ENCODE assay signal across 15 cellular contexts in genomic region chr5:57185301-57185700, GRCh38. TPM values are rescaled to one million over a fixed set of nuclear protein-coding genes. Genes with fewer than 3 reads are reported as not detected.
DNase-seq lines count a peak whose midpoint lies in the region; ATAC-seq and TF ChIP-seq lines count a peak whose summit lies in the region.
"Had no signal": no experiment of that assay in that cellular context is flagged by ENCODE, and none has a peak within 500 bp of the region (broad histone marks: within the 10 kb centered on the region; RNA-seq: fewer than 3 reads in every experiment).

No MANE protein-coding gene starts in this region.

- DNase-seq in stimulated activated naive CD8-positive, alpha-beta T cell treated with anti-CD3 and anti-CD28 coated beads, Interleukin-15, amount 100 ng/mL, for 72 hours = no peak
- no peak for DNase-seq in stimulated activated naive CD8-positive, alpha-beta T cell treated with anti-CD3 and anti-CD28 coated beads, Interleukin-15, Interleukin-2, amounts not matched to agents 100 U/mL and 50 U/mL, for 24 hours
- no peak for DNase-seq in WTC11 (ENCODE audit: low spot score)
- no peak for DNase-seq in memory B cell (ENCODE audit: low spot score in 2 of 2)
- DNase-seq in body of pancreas = no peak
- DNase-seq in HAP-1 (ENCODE audit: low spot score in 2 of 2) = no peak
- no peak for DNase-seq in activated gamma-delta T cell treated with Interleukin-2 at 50 U/mL for 16 hours
- DNase-seq: activated effector memory CD4-positive, alpha-beta T cell treated with anti-CD3 and anti-CD28 coated beads, Interleukin-2, amount 50 U/mL, for 16 hours; foreskin melanocyte; NCI-H1930; NCI-H526; stimulated activated CD4-positive, alpha-beta T cell treated with anti-CD3 and anti-CD28 coated beads, Interleukin-4, amount 100 ng/mL, for 4 hours had no signal

- no peaks in the 10 kb centered on the region for H3K9me3 ChIP-seq in body of pancreas
- H3K9me3 ChIP-seq in HAP-1 = no peaks in the 10 kb centered on the region
- H3K9me3 ChIP-seq: breast epithelium had no signal

- H3K36me3 ChIP-seq in body of pancreas (replicated peaks in 1 of 2; ENCODE audit: insufficient read depth in 1 of 2, low read depth in 2 of 2) = no peaks in the 10 kb centered on the region
- H3K36me3 ChIP-seq in HAP-1 (replicated peaks) = peaks cover 27% of the 10 kb centered on the region
- H3K36me3 ChIP-seq: breast epithelium had no signal

- intact Hi-C loops in body of pancreas (cut with DNase I) = no loop called here

- peaks cover 85% of the 10 kb centered on the region for H3K4me1 Mint-ChIP-seq in stimulated activated naive CD8-positive, alpha-beta T cell treated with anti-CD3 and anti-CD28 coated beads, Interleukin-15, amount 100 ng/mL, for 72 hours
- H3K4me1 Mint-ChIP-seq in WTC11 = peaks cover 67% of the 10 kb centered on the region
- H3K4me1 Mint-ChIP-seq in memory B cell = peaks cover 53% of the 10 kb centered on the region

- no peaks in the 10 kb centered on the region for H3K27me3 ChIP-seq in body of pancreas
- H3K27me3 ChIP-seq in HAP-1 (ENCODE audit: low read depth) = no peaks in the 10 kb centered on the region
- H3K27me3 ChIP-seq: breast epithelium had no signal

- CTCF ChIA-PET in WTC11 (lab: Charles Lee) = interaction anchor here (0.6 kb wide), 1 partner anchor 253 kb away, joined by 3 read pairs; no protein-coding TSS in a partner anchor

- in situ Hi-C loops in HAP-1 (cut with MboI; ENCODE audit: low sequenced_read_pairs) = no loop called here

- no peak for TF ChIP-seq POLR2A in body of pancreas (IDR thresholded peaks at IDR 0.05)

- peaks cover 75% of the 10 kb centered on the region for H3K4me1 ChIP-seq in body of pancreas
- H3K4me1 ChIP-seq in HAP-1 = peaks cover 47% of the 10 kb centered on the region
- H3K4me1 ChIP-seq: breast epithelium had no signal

- H3K27ac Mint-ChIP-seq in stimulated activated naive CD8-positive, alpha-beta T cell treated with anti-CD3 and anti-CD28 coated beads, Interleukin-15, amount 100 ng/mL, for 72 hours = no peak overlapping the region
- H3K27ac Mint-ChIP-seq in WTC11 (peak overlapping the region; percentile 34), memory B cell (no peak overlapping the region)

- TF ChIP-seq CTCF in WTC11 (IDR thresholded peaks at IDR 0.05) = no peak
- TF ChIP-seq CTCF in body of pancreas (IDR thresholded peaks at IDR 0.05) = no peak

- peaks cover 11% of the 10 kb centered on the region for H3K36me3 Mint-ChIP-seq in WTC11
- peaks cover 18% of the 10 kb centered on the region for H3K36me3 Mint-ChIP-seq in memory B cell

- H3K4me3 ChIP-seq in body of pancreas (no peak overlapping the region), HAP-1 (no peak overlapping the region)
- H3K4me3 ChIP-seq: lung had no signal

- peak overlapping the region in 2 of 4 donors; percentile 41 to 70 for H3K27ac ChIP-seq in body of pancreas
- H3K27ac ChIP-seq: breast epithelium had no signal

- ATAC-seq in stimulated activated naive CD8-positive, alpha-beta T cell treated with anti-CD3 and anti-CD28 coated beads, Interleukin-15, amount 100 ng/mL, for 72 hours = no peak
- ATAC-seq in stimulated activated naive CD8-positive, alpha-beta T cell treated with anti-CD3 and anti-CD28 coated beads, Interleukin-15, Interleukin-2, amounts not matched to agents 100 U/mL and 50 U/mL, for 24 hours = no peak
- ATAC-seq in WTC11 = no peak
- no peak for ATAC-seq in memory B cell (ENCODE audit: low read depth)
- no peak for ATAC-seq in body of pancreas
- ATAC-seq in GM19023 (IDR thresholded peaks at IDR 0.05; ENCODE audit: unreplicated experiment) = no peak

- H3K9me3 Mint-ChIP-seq in stimulated activated naive CD8-positive, alpha-beta T cell treated with anti-CD3 and anti-CD28 coated beads, Interleukin-15, amount 100 ng/mL, for 72 hours = peaks cover 0 to 5% of the 10 kb centered on the region in 2 donors
- H3K9me3 Mint-ChIP-seq in WTC11 (no peaks in the 10 kb centered on the region), memory B cell (no peaks in the 10 kb centered on the region)

- 24 to 36% methylated on average over 9 of the region's 9 CpGs for WGBS in body of pancreas, 2 donors

- no peaks in the 10 kb centered on the region for H3K27me3 Mint-ChIP-seq in stimulated activated naive CD8-positive, alpha-beta T cell treated with anti-CD3 and anti-CD28 coated beads, Interleukin-15, amount 100 ng/mL, for 72 hours
- H3K27me3 Mint-ChIP-seq in WTC11 (ENCODE audit: low read depth) (no peaks in the 10 kb centered on the region), memory B cell (no peaks in the 10 kb centered on the region)

- peak overlapping the region; percentile 3 to 44 for H3K4me3 Mint-ChIP-seq in stimulated activated naive CD8-positive, alpha-beta T cell treated with anti-CD3 and anti-CD28 coated beads, Interleukin-15, amount 100 ng/mL, for 72 hours
- peak overlapping the region; percentile 18 for H3K4me3 Mint-ChIP-seq in WTC11
- H3K4me3 Mint-ChIP-seq in memory B cell = peak overlapping the region; percentile 59

- POLR2A ChIA-PET in WTC11 (lab: Charles Lee) = interaction anchor here (0.6 kb wide), 1 partner anchor 37 kb away, joined by 10 read pairs; no protein-coding TSS in a partner anchor

TF ChIP-seq in WTC11, 78 proteins besides CTCF, POLR2A, EP300 and RAD21:
- TF ChIP-seq NR1H2 (CRISPR knock-in tag; IDR thresholded peaks at IDR 0.05) (no peak), ZNF423 (CRISPR knock-in tag; IDR thresholded peaks at IDR 0.05) (no peak), IRF2 (CRISPR knock-in tag; IDR thresholded peaks at IDR 0.05; ENCODE audit: borderline replicate concordance, low read depth) (no peak), STAT6 (CRISPR knock-in tag; conservative IDR thresholded peaks at IDR 0.05; ENCODE audit: low read depth) (no peak), RORB (CRISPR knock-in tag; IDR thresholded peaks at IDR 0.05) (no peak), CDX4 (CRISPR knock-in tag; IDR thresholded peaks at IDR 0.05; ENCODE audit: borderline replicate concordance) (no peak), ZNF263 (CRISPR knock-in tag; IDR thresholded peaks at IDR 0.05; ENCODE audit: low read depth) (no peak), GABPB1 (CRISPR knock-in tag; IDR thresholded peaks at IDR 0.05) (no peak), ZBTB21 (CRISPR knock-in tag; IDR thresholded peaks at IDR 0.05; ENCODE audit: borderline replicate concordance) (no peak), ETV6 (CRISPR knock-in tag; IDR thresholded peaks at IDR 0.05) (no peak), ZNF317 (CRISPR knock-in tag; IDR thresholded peaks at IDR 0.05; ENCODE audit: borderline replicate concordance, low read depth) (no peak), RELA (CRISPR knock-in tag; IDR thresholded peaks at IDR 0.05; ENCODE audit: borderline replicate concordance) (no peak), ZNF512 (CRISPR knock-in tag; IDR thresholded peaks at IDR 0.05; ENCODE audit: borderline replicate concordance) (no peak), NR3C1 (CRISPR knock-in tag; conservative IDR thresholded peaks at IDR 0.05; ENCODE audit: low read depth) (no peak), CBFB (CRISPR knock-in tag; IDR thresholded peaks at IDR 0.05; ENCODE audit: low read depth) (no peak)

RNA-seq across cellular contexts. Expression of gene GPBP1, which starts 11.4 kb away (rescaled TPM):
- 100 to 106 TPM (median 104 TPM) in 3 replicates for total RNA-seq in WTC11 (2021)
- 10 to 100 TPM; 53.2 to 67.2 TPM for total RNA-seq in body of pancreas
